In genomic region chr19:18683109-18683954, GRCh38 we compare ENCODE assay signal across 8 cellular contexts. TPM values are rescaled to one million over a fixed set of nuclear protein-coding genes. Genes with fewer than 3 reads are reported as not detected.
DNase-seq lines count a peak whose midpoint lies in the region; ATAC-seq lines count a peak whose summit lies in the region.

Gene CRTC1, plus strand, starts transcription at chr19:18683680. Its CDS starts 23 bp downstream, at chr19:18683703.

- DNase-seq in NCI-H460 (ENCODE audit: extremely low read depth, low read depth), result peak; percentile 80
- DNase-seq in activated CD4-positive, alpha-beta T cell treated with anti-CD3 and anti-CD28 coated beads for 4 hours, result peak; percentile 93 to 95
- DNase-seq in left colon, result peak; percentile 91
- peak; percentile 73 to 90 (median 87) for DNase-seq in stimulated activated CD4-positive, alpha-beta T cell treated with anti-CD3 and anti-CD28 coated beads, Interleukin-1b, Interleukin-23, amount 100 ng/mL, for 24 hours (ENCODE audit: low read depth in 4 of 4, low spot score in 1 of 4)

- H3K79me2 ChIP-seq in ACC112 (ENCODE audit: control insufficient read depth, insufficient read depth, low read length, unreplicated experiment), result peaks cover 11% of the 10 kb centered on the region

- H3K36me3 ChIP-seq in ACC112 (ENCODE audit: insufficient read depth, low read length), result no peaks in the 10 kb centered on the region

- ATAC-seq in GM18907 (IDR thresholded peaks at IDR 0.05; ENCODE audit: unreplicated experiment) (peak; percentile 71), HG03342 (IDR thresholded peaks at IDR 0.05; ENCODE audit: unreplicated experiment) (peak; percentile 68), left colon (peak; percentile 92)

- H2AFZ ChIP-seq in ACC112 (ENCODE audit: low read length, unreplicated experiment), result peak within 1 kb of the TSS; percentile 56

- peaks cover 16% of the 10 kb centered on the region for H3K4me1 ChIP-seq in ACC112 (ENCODE audit: control insufficient read depth, insufficient read depth, low read length, unreplicated experiment)

- intact Hi-C loops in left colon (cut with DNase I, micrococcal nuclease), result no loop called here

- H3K27ac ChIP-seq in ACC112 (ENCODE audit: low read depth, low read length) (no peak within 1 kb of the TSS; the same call in 1 of the 2 replicates), cingulate gyrus (ENCODE audit: low read depth, low read length) (peak within 1 kb of the TSS; percentile 95)

- H3K4me3 ChIP-seq in ACC112 (ENCODE audit: low read depth, low read length), result peak within 1 kb of the TSS; percentile 87

- no peaks in the 10 kb centered on the region for H3K27me3 ChIP-seq in ACC112 (ENCODE audit: insufficient read depth, low read length)

RNA-seq across cellular contexts. Expression of gene CRTC1, which starts in this region (rescaled TPM):
- 2.9 and 3.2 TPM in 2 replicates for total RNA-seq in NCI-H460 (2014; rRNA removed; shearing (Covaris generic))
- 10.4 and 11.4 TPM in 2 replicates for polyA plus RNA-seq in NCI-H460 (2014; cell fraction: nucleus; rRNA removed)
- 10 to 100 TPM; 10.2 TPM for total RNA-seq in left colon
